8 cellular contexts compared by ENCODE assay signal in the genomic region with DNA sequence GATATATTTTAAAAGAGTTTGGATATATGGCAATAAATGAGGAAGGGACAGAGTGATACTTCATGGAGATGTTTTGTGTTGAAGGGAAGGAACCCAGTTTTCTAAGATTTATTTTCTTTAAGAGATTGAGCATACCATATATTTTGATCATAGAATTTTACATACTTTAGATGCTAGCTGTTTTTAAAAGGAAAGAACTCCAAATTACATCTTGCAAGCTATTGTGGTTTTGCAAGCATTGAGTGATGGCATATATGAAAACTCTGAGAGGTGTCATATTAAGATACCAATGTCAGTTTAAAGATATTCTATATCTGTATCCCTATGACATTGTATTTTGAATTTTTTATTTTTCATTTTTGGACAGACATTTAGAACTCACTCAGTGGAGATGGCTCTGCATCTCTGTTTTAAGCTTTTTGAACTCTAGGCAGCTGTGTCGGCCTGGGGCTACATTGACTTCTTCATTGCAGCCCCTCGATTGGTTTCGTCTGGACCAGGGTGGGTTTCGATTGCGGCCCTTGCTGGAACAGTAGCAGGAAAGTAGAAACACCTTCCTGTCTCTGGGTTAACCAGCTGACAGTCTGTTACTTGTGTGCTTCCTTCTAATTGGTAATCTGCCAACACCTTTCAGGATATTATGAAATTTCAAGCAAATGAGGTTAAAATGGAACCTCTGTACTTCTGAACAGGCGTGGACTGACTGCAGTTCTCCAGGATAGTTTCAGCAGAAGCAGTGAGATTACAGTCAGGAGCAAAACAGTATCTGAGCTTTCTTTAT. TPM values are rescaled to one million over a fixed set of nuclear protein-coding genes. Genes with fewer than 3 reads are reported as not detected.
DNase-seq lines count a peak whose midpoint lies in the region; ATAC-seq, FAIRE-seq and TF ChIP-seq lines count a peak whose summit lies in the region.

No MANE protein-coding gene starts in this region.

- peak overlapping the region; percentile 84 for H3K27ac ChIP-seq in CD4-positive, CD25-positive, alpha-beta regulatory T cell (ENCODE audit: insufficient read depth, low read length, poor library complexity, severe bottlenecking)
- H3K27ac ChIP-seq in VCaP (peak overlapping the region; percentile 73), keratinocyte (ENCODE audit: control insufficient read depth, insufficient read depth, low read length) (no peak overlapping the region)

- peak in 2 of 3 donors; percentile 30 to 55 for DNase-seq in CD4-positive, CD25-positive, alpha-beta regulatory T cell
- DNase-seq in keratinocyte (ENCODE audit: low read depth, low spot score): no peak
- DNase-seq in NCI-H1417 treated with DMSO at 0.1 percent for 48 hours (lab: John Stamatoyannopoulos, UW): no peak
- DNase-seq in DMS114 treated with DMSO at 0.1 percent for 48 hours (lab: John Stamatoyannopoulos, UW; ENCODE audit: unreplicated experiment): no peak
- DNase-seq in GM10266 (ENCODE audit: extremely low spot score): no peak

- H3K36me3 Mint-ChIP-seq in CD4-positive, CD25-positive, alpha-beta regulatory T cell: peaks cover 4% of the 10 kb centered on the region

- TF ChIP-seq CTCF in VCaP (conservative IDR thresholded peaks at IDR 0.05) (no peak), keratinocyte (optimal IDR thresholded peaks at IDR 0.05 in 1 of 3, IDR thresholded peaks at IDR 0.05 in 1 of 3, conservative IDR thresholded peaks at IDR 0.05 in 1 of 3; ENCODE audit: extremely low read depth in 1 of 3, insufficient read depth in 2 of 3, low read length in 3 of 3) (no peak), GM10266 (IDR thresholded peaks at IDR 0.05; ENCODE audit: control insufficient read depth, insufficient read depth, low read depth, missing control alignments) (no peak)

- peaks cover 14% of the 10 kb centered on the region for H3K9me1 ChIP-seq in keratinocyte (ENCODE audit: control insufficient read depth, extremely low read depth, insufficient read depth, low read length)

- H3K4me3 ChIP-seq in CD4-positive, CD25-positive, alpha-beta regulatory T cell (ENCODE audit: low read depth, low read length): peak overlapping the region; percentile 67
- no peak overlapping the region for H3K4me3 ChIP-seq in keratinocyte (ENCODE audit: control insufficient read depth in 2 of 3, extremely low read depth in 1 of 3, insufficient read depth in 2 of 3, low read depth in 1 of 3, low read length in 3 of 3)

- dilution Hi-C loops in keratinocyte (cut with MboI; ENCODE audit: extremely low pct_ligation_motif_present, low sequenced_read_pairs): no loop called here

- no peaks in the 10 kb centered on the region for H3K36me3 ChIP-seq in CD4-positive, CD25-positive, alpha-beta regulatory T cell (ENCODE audit: control insufficient read depth, insufficient read depth, low read length)
- no peaks in the 10 kb centered on the region for H3K36me3 ChIP-seq in keratinocyte (ENCODE audit: control insufficient read depth in 2 of 2, extremely low read depth in 1 of 2, insufficient read depth in 2 of 2, low read length in 2 of 2)

- H3K9me3 ChIP-seq in CD4-positive, CD25-positive, alpha-beta regulatory T cell (ENCODE audit: control insufficient read depth in 2 of 2, low read length in 2 of 2): no peaks in the 10 kb centered on the region
- H3K9me3 ChIP-seq in keratinocyte (ENCODE audit: control insufficient read depth, low read depth, low read length): no peaks in the 10 kb centered on the region

- H3K27ac Mint-ChIP-seq in CD4-positive, CD25-positive, alpha-beta regulatory T cell: peak overlapping the region; percentile 91 to 98 (median 97)

- FAIRE-seq in keratinocyte (lab: Jason Lieb, UNC): no peak

- peaks cover 32% of the 10 kb centered on the region for H4K20me1 ChIP-seq in keratinocyte (ENCODE audit: control insufficient read depth, extremely low read depth, insufficient read depth, low read length)

- H3K27me3 ChIP-seq in CD4-positive, CD25-positive, alpha-beta regulatory T cell (ENCODE audit: control insufficient read depth, insufficient read depth, low read length): no peaks in the 10 kb centered on the region
- H3K27me3 ChIP-seq in keratinocyte (ENCODE audit: control insufficient read depth, extremely low read depth, insufficient read depth, low read length): no peaks in the 10 kb centered on the region

- peaks cover 89% of the 10 kb centered on the region for H3K79me2 ChIP-seq in keratinocyte (ENCODE audit: control insufficient read depth, insufficient read depth, low read length)

- peaks cover 66% of the 10 kb centered on the region for H3K4me1 ChIP-seq in CD4-positive, CD25-positive, alpha-beta regulatory T cell (ENCODE audit: control insufficient read depth, insufficient read depth, low read length, poor library complexity, severe bottlenecking)
- H3K4me1 ChIP-seq in keratinocyte (ENCODE audit: control insufficient read depth, extremely low read depth, insufficient read depth, low read length): peaks cover 57% of the 10 kb centered on the region

- H2AFZ ChIP-seq in keratinocyte (ENCODE audit: control insufficient read depth, low read length): no peak overlapping the region

- no peak for ATAC-seq in CD4-positive, CD25-positive, alpha-beta regulatory T cell (ENCODE audit: low read depth in 2 of 2)
- peak; percentile 37 for ATAC-seq in HG02678 (IDR thresholded peaks at IDR 0.05; ENCODE audit: unreplicated experiment)
- no peak for ATAC-seq in esophagus mucosa

- H3K27me3 Mint-ChIP-seq in CD4-positive, CD25-positive, alpha-beta regulatory T cell: no peaks in the 10 kb centered on the region

- peak overlapping the region; percentile 49 to 85 (median 73) for H3K4me3 Mint-ChIP-seq in CD4-positive, CD25-positive, alpha-beta regulatory T cell

- H3K9ac ChIP-seq in keratinocyte (ENCODE audit: control insufficient read depth, extremely low read depth, insufficient read depth, low read length): no peak overlapping the region

- H3K9me3 Mint-ChIP-seq in CD4-positive, CD25-positive, alpha-beta regulatory T cell: no peaks in the 10 kb centered on the region

- peak overlapping the region; percentile 11 for H3K4me2 ChIP-seq in keratinocyte (ENCODE audit: control insufficient read depth, extremely low read depth, insufficient read depth, low read depth, low read length)

- peaks cover 29 to 94% (median 73%) of the 10 kb centered on the region in 4 donors for H3K4me1 Mint-ChIP-seq in CD4-positive, CD25-positive, alpha-beta regulatory T cell

RNA-seq across cellular contexts. Expression of a gene that starts 14.0 kb away (rescaled TPM):
- 71.2 TPM for total RNA-seq in CD4-positive, CD25-positive, alpha-beta regulatory T cell
- polyA plus RNA-seq in CD4-positive, CD25-positive, alpha-beta regulatory T cell: 10 to 100 TPM in 2 of 4 donors, 1 to 10 TPM in 2; 8.8 to 13.4 (median 9.8) TPM
- polyA plus RNA-seq in keratinocyte: 25.3 to 40.9 TPM (median 39.7 TPM) in 3 replicates
- 101 TPM for polyA plus RNA-seq in keratinocyte (2011; ENCODE audit: low read depth)
- polyA plus RNA-seq in keratinocyte (2011; cell fraction: cytosol; rRNA removed): 14.2 and 14.8 TPM in 2 replicates
- polyA plus RNA-seq in keratinocyte (2011; cell fraction: nucleus; rRNA removed): 184 and 194 TPM in 2 replicates
- polyA plus RNA-seq in keratinocyte (2012; ENCODE audit: low replicate concordance): 48.6 and 61.8 TPM in 2 replicates
- 105 to 258 TPM (median 147 TPM) in 3 replicates for polyA minus RNA-seq in keratinocyte
- polyA minus RNA-seq in keratinocyte (2011; cell fraction: cytosol; rRNA and poly(A)+ RNA removed): 54.7 TPM
- polyA minus RNA-seq in keratinocyte (2011; cell fraction: nucleus; rRNA and poly(A)+ RNA removed): 547 and 879 TPM in 2 replicates
- 53.5 TPM for total RNA-seq in esophagus mucosa

Comparison
In these comparisons a context has a peak if more than half of its experiments do, and no peak if none do; other contexts are left out.
1. DNase-seq: peak in CD4-positive, CD25-positive, alpha-beta regulatory T cell (2 of 3); none in keratinocyte (single experiment), NCI-H1417 treated with DMSO at 0.1 percent for 48 hours (single experiment), DMS114 treated with DMSO at 0.1 percent for 48 hours (single experiment) and GM10266 (single experiment).